ENCODE assay signal across 20 cellular contexts in the genomic region with DNA sequence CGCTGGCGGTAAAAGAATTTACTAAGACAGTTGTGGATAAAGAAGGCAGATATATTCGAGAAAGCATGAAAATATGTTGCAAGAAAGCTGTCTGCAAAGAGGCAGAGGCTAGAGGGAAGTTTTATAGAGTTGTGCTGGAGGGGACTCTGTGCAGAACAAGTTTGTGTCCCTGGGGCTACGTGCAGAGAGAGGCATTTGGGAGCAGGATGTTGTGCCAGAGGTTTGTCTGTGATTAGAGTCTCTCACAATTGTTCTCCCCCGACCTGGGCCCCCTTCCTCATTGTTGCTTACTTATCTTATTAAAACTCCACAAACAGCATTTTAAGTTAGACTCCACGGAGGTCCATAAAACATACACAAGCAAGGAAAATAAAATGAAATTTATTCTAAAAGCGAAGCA.
DNase-seq lines count a peak whose midpoint lies in the region; FAIRE-seq and TF ChIP-seq lines count a peak whose summit lies in the region.
"Had no signal": no experiment of that assay in that cellular context is flagged by ENCODE, and none has a peak within 500 bp of the region (broad histone marks: within the 10 kb centered on the region; RNA-seq: fewer than 3 reads in every experiment).

No MANE protein-coding gene starts in this region.

- WGBS in mesendoderm (ENCODE audit: extremely low coverage, insufficient coverage, low lambda C conversion rate) = no CpG with 5 or more reads among the region's 7 CpGs
- WGBS in smooth muscle cell (ENCODE audit: low lambda C conversion rate) = 56% methylated on average over 7 of the region's 7 CpGs

- H3K4me2 ChIP-seq in astrocyte (ENCODE audit: low read length) (no peak overlapping the region), mesendoderm (ENCODE audit: low read length) (no peak overlapping the region), smooth muscle cell (no peak overlapping the region)
- H3K4me2 ChIP-seq: A549; BLaER1 treated with 17β-estradiol and CSF1 and Interleukin-3, amounts not matched to agents 10 nM and 100 nM had no signal

- H3K27me3 ChIP-seq in A673 (replicated peaks; ENCODE audit: insufficient read depth, low read depth, low read length, poor library complexity) (no peaks in the 10 kb centered on the region), astrocyte (ENCODE audit: insufficient read depth, low read length) (no peaks in the 10 kb centered on the region), mesendoderm (ENCODE audit: insufficient read depth, low read length, poor library complexity) (no peaks in the 10 kb centered on the region), smooth muscle cell (ENCODE audit: low read depth) (no peaks in the 10 kb centered on the region)
- H3K27me3 ChIP-seq: BLaER1 treated with 17β-estradiol and CSF1 and Interleukin-3, amounts not matched to agents 10 nM and 100 nM had no signal

- no peak overlapping the region for H3K4me3 Mint-ChIP-seq in astrocyte (ENCODE audit: unreplicated experiment)
- H3K4me3 Mint-ChIP-seq: B cell; CD8-positive, alpha-beta T cell; IgD-negative memory B cell had no signal

- H3K27ac ChIP-seq in A673 (ENCODE audit: low read depth, low read length, poor library complexity, severe bottlenecking) = no peak overlapping the region
- H3K27ac ChIP-seq in astrocyte (ENCODE audit: low read depth, low read length) = no peak overlapping the region
- no peak overlapping the region for H3K27ac ChIP-seq in mesendoderm (ENCODE audit: low read depth, low read length)
- no peak overlapping the region for H3K27ac ChIP-seq in smooth muscle cell (ENCODE audit: low read depth)
- H3K27ac ChIP-seq: 22Rv1; A549; BLaER1 treated with 17β-estradiol and CSF1 and Interleukin-3, amounts not matched to agents 10 nM and 100 nM; GM23248 had no signal

- H3K4me1 Mint-ChIP-seq in astrocyte (ENCODE audit: low read depth, unreplicated experiment) = no peaks in the 10 kb centered on the region
- H3K4me1 Mint-ChIP-seq: B cell, IgD-negative memory B cell had no signal

- H2BK5ac ChIP-seq in mesendoderm (ENCODE audit: low read length) = no peak overlapping the region

- H3K4me3 ChIP-seq in A673 (ENCODE audit: low read depth, low read length, poor library complexity, severe bottlenecking) (no peak overlapping the region), astrocyte (ENCODE audit: insufficient read depth, low read depth, low read length) (no peak overlapping the region), mesendoderm (ENCODE audit: low read length) (no peak overlapping the region), smooth muscle cell (no peak overlapping the region)
- H3K4me3 ChIP-seq: A549; BLaER1 treated with 17β-estradiol and CSF1 and Interleukin-3, amounts not matched to agents 10 nM and 100 nM; GM23248; HAP-1 had no signal

- CTCF ChIA-PET in A673 (lab: Charles Lee) = no interaction called here

- H3K9me3 ChIP-seq in A673 (ENCODE audit: low read depth, low read length, poor library complexity, severe bottlenecking) (no peaks in the 10 kb centered on the region), astrocyte (ENCODE audit: insufficient read depth, low read depth, low read length) (no peaks in the 10 kb centered on the region), smooth muscle cell (replicated peaks; ENCODE audit: low read depth) (no peaks in the 10 kb centered on the region)
- H3K9me3 ChIP-seq: A549, HAP-1 had no signal

- H4K8ac ChIP-seq in mesendoderm (ENCODE audit: low read depth, low read length) = no peak overlapping the region

- H3K18ac ChIP-seq in mesendoderm (ENCODE audit: low read length) = no peak overlapping the region

- H4K5ac ChIP-seq in mesendoderm (ENCODE audit: low read length) = no peak overlapping the region

- no peaks in the 10 kb centered on the region for H3K27me3 Mint-ChIP-seq in astrocyte (ENCODE audit: low read depth, unreplicated experiment)
- H3K27me3 Mint-ChIP-seq: B cell, IgD-negative memory B cell had no signal

- no peak overlapping the region for H3K9ac ChIP-seq in astrocyte (ENCODE audit: low read length)
- no peak overlapping the region for H3K9ac ChIP-seq in mesendoderm (ENCODE audit: low read length)
- H3K9ac ChIP-seq in smooth muscle cell (ENCODE audit: low read depth) = no peak overlapping the region
- H3K9ac ChIP-seq: BLaER1 treated with 17β-estradiol and CSF1 and Interleukin-3, amounts not matched to agents 10 nM and 100 nM; GM23248 had no signal

- peak; percentile 29 for FAIRE-seq in astrocyte (lab: Jason Lieb, UNC)
- FAIRE-seq: A549, GM12891, GM19239, HepG2 had no signal

- H3K4me1 ChIP-seq in A673 (ENCODE audit: insufficient read depth, low read length, poor library complexity, severe bottlenecking) (peaks cover 17% of the 10 kb centered on the region), astrocyte (ENCODE audit: insufficient read depth, low read length) (no peaks in the 10 kb centered on the region), mesendoderm (ENCODE audit: control insufficient read depth, low read depth, low read length) (no peaks in the 10 kb centered on the region), smooth muscle cell (ENCODE audit: low read depth) (peaks cover 4% of the 10 kb centered on the region)
- H3K4me1 ChIP-seq: A549; BLaER1 treated with 17β-estradiol and CSF1 and Interleukin-3, amounts not matched to agents 10 nM and 100 nM; HAP-1 had no signal

- intact Hi-C loops in A673 (cut with micrococcal nuclease; ENCODE audit: unreplicated experiment) = no loop called here

- H3F3A ChIP-seq in smooth muscle cell (ENCODE audit: low read depth) = no peaks in the 10 kb centered on the region

- no peaks in the 10 kb centered on the region for H3K9me3 Mint-ChIP-seq in astrocyte (ENCODE audit: unreplicated experiment)

- peak; percentile 31 for DNase-seq in A673 (ENCODE audit: low spot score)
- DNase-seq in astrocyte (ENCODE audit: low read depth) = no peak
- DNase-seq in mesendoderm = peak; percentile 24
- DNase-seq in smooth muscle cell (lab: John Stamatoyannopoulos, UW; ENCODE audit: unreplicated experiment) = no peak
- DNase-seq in GM03348 (ENCODE audit: low spot score) = no peak
- no peak for DNase-seq in NCI-H345 (lab: John Stamatoyannopoulos, UW)
- no peak for DNase-seq in NCI-H1930 (lab: John Stamatoyannopoulos, UW)
- DNase-seq: Calu3; CD8-positive, alpha-beta T cell; DMS79 treated with DMSO at 0.1 percent for 48 hours; GM23248 had no signal

- no peaks in the 10 kb centered on the region for H3K36me3 Mint-ChIP-seq in astrocyte (ENCODE audit: low read depth, unreplicated experiment)
- H3K36me3 Mint-ChIP-seq: CD8-positive, alpha-beta T cell; IgD-negative memory B cell had no signal

- H2BK15ac ChIP-seq in mesendoderm (replicated peaks; ENCODE audit: low read depth) = no peak overlapping the region

- H3K79me1 ChIP-seq in mesendoderm (ENCODE audit: low read length) = no peaks in the 10 kb centered on the region

- H3K36me3 ChIP-seq in A673 (ENCODE audit: insufficient read depth, low read length, poor library complexity, severe bottlenecking) (no peaks in the 10 kb centered on the region), astrocyte (ENCODE audit: insufficient read depth, low read length) (no peaks in the 10 kb centered on the region), mesendoderm (ENCODE audit: control insufficient read depth, insufficient read depth, low read length) (no peaks in the 10 kb centered on the region), smooth muscle cell (ENCODE audit: low read depth) (no peaks in the 10 kb centered on the region)
- H3K36me3 ChIP-seq: BLaER1 treated with 17β-estradiol and CSF1 and Interleukin-3, amounts not matched to agents 10 nM and 100 nM; HAP-1 had no signal

- H3K23ac ChIP-seq in mesendoderm (ENCODE audit: low read length) = no peak overlapping the region

- H4K20me1 ChIP-seq in astrocyte (ENCODE audit: insufficient read depth, low read length) (no peaks in the 10 kb centered on the region), smooth muscle cell (ENCODE audit: low read depth) (no peaks in the 10 kb centered on the region)
- H4K20me1 ChIP-seq: BLaER1 treated with 17β-estradiol and CSF1 and Interleukin-3, amounts not matched to agents 10 nM and 100 nM had no signal

- no peak overlapping the region for H3K4ac ChIP-seq in mesendoderm (ENCODE audit: low read depth, low read length)

- H2BK120ac ChIP-seq in mesendoderm (ENCODE audit: low read depth, low read length) = no peak overlapping the region

- TF ChIP-seq CTCF in A673 (conservative IDR thresholded peaks at IDR 0.05; ENCODE audit: low read depth, low read length) (no peak), astrocyte (IDR thresholded peaks at IDR 0.05; ENCODE audit: insufficient read depth, low read depth, low read length) (no peak), smooth muscle cell (IDR thresholded peaks at IDR 0.05; ENCODE audit: borderline replicate concordance, insufficient read depth, poor library complexity, severe bottlenecking) (no peak)

- BruUV-seq in A673 (replicated peaks; lab: Mats Ljungman, UMichigan) = no TSS peak

- H3K56ac ChIP-seq in mesendoderm (ENCODE audit: low read length) = no peak overlapping the region

- H2AK5ac ChIP-seq in mesendoderm (ENCODE audit: low read length) = no peak overlapping the region

- POLR2A ChIA-PET in A673 (lab: Charles Lee; ENCODE audit: low non-redundant PET) = no interaction called here

- H3K79me2 ChIP-seq in astrocyte (ENCODE audit: insufficient read depth, low read length) (no peaks in the 10 kb centered on the region), mesendoderm (ENCODE audit: control insufficient read depth, insufficient read depth, low read length) (no peaks in the 10 kb centered on the region), smooth muscle cell (ENCODE audit: low read depth) (no peaks in the 10 kb centered on the region)

- no peak overlapping the region for H2AFZ ChIP-seq in astrocyte (ENCODE audit: low read depth, low read length)
- peak overlapping the region; percentile 14 for H2AFZ ChIP-seq in smooth muscle cell (ENCODE audit: low read depth)
- H2AFZ ChIP-seq: GM23248 had no signal

- H3K27ac Mint-ChIP-seq in astrocyte (ENCODE audit: unreplicated experiment) = no peak overlapping the region
- H3K27ac Mint-ChIP-seq: B cell; CD8-positive, alpha-beta T cell; IgD-negative memory B cell had no signal

Comparison
In these comparisons a context has a peak if more than half of its experiments do, and no peak if none do; other contexts are left out.
1. DNase-seq: peak in A673 (single experiment) and mesendoderm (single experiment); none in astrocyte (single experiment), smooth muscle cell (single experiment), GM03348 (single experiment), NCI-H345 (single experiment) and NCI-H1930 (0 of 2).